ENCODE assay signal across 23 cellular contexts in the genomic region with DNA sequence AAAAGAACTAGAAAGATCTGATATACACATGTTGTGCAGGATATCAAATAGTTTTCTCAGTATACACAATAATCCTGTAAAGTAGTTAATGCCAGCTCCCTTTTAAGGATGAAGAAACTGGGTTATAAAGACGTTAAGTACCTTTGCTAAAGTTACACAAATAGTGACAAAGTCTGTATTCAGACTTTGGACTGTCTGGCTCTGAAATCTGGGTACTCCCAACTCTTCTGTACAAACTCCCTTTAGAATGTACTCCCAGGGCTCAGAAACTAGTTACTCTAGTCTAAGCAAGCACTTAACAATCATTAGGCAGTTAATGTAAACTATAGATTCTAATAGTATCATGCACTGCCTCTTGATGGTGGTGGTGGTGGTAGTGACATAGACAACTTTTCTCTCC. TPM values are rescaled to one million over a fixed set of nuclear protein-coding genes. Genes with fewer than 3 reads are reported as not detected.
A peak's percentile ranks its signal among the peaks of the same experiment; 100 is the strongest.
DNase-seq lines count a peak whose midpoint lies in the region; ATAC-seq and TF ChIP-seq lines count a peak whose summit lies in the region.
"Had no signal": no experiment of that assay in that cellular context is flagged by ENCODE, and none has a peak within 500 bp of the region (broad histone marks: within the 10 kb centered on the region; RNA-seq: fewer than 3 reads in every experiment).

No MANE protein-coding gene starts in this region.

- CTCF ChIA-PET in T-cell (lab: Charles Lee): no interaction called here

- no peaks in the 10 kb centered on the region for H3K9me3 ChIP-seq in liver (ENCODE audit: control insufficient read depth in 4 of 4, low read length in 3 of 4)
- H3K9me3 ChIP-seq: BLaER1 treated with 17β-estradiol and CSF1 and Interleukin-3, amounts not matched to agents 10 nM and 100 nM; Caco-2 had no signal

- no peaks in the 10 kb centered on the region for H3K4me1 Mint-ChIP-seq in T-cell
- H3K4me1 Mint-ChIP-seq: B cell had no signal

- no peaks in the 10 kb centered on the region for H3K9me3 Mint-ChIP-seq in T-cell
- H3K9me3 Mint-ChIP-seq: CD4-positive, alpha-beta T cell; CD8-positive, alpha-beta T cell had no signal

- H3K4me3 ChIP-seq in liver (ENCODE audit: low read depth in 1 of 3, low read length in 3 of 3): no peak overlapping the region
- H3K4me3 ChIP-seq: BLaER1 treated with 17β-estradiol and CSF1 and Interleukin-3, amounts not matched to agents 10 nM and 100 nM; GM12878 had no signal

- H3K36me3 Mint-ChIP-seq in T-cell: peaks cover 8% of the 10 kb centered on the region

- H3K27ac Mint-ChIP-seq in T-cell: no peak overlapping the region
- H3K27ac Mint-ChIP-seq: B cell; CD4-positive, alpha-beta T cell; CD8-positive, alpha-beta T cell had no signal

- H3K36me3 ChIP-seq in liver (ENCODE audit: control insufficient read depth in 4 of 4, insufficient read depth in 3 of 4, low read depth in 1 of 4, low read length in 3 of 4): no peaks in the 10 kb centered on the region
- H3K36me3 ChIP-seq: BLaER1 treated with 17β-estradiol and CSF1 and Interleukin-3, amounts not matched to agents 10 nM and 100 nM had no signal

- no peak for TF ChIP-seq RAD21 in liver (IDR thresholded peaks at IDR 0.05)

- no peak overlapping the region for H3K4me3 Mint-ChIP-seq in T-cell
- H3K4me3 Mint-ChIP-seq: B cell; CD4-positive, alpha-beta T cell; CD8-positive, alpha-beta T cell had no signal

- no peak for TF ChIP-seq CTCF in liver (IDR thresholded peaks at IDR 0.05; ENCODE audit: low read depth, low read length, missing input control)

- POLR2A ChIA-PET in T-cell (lab: Charles Lee): interaction anchor here in 1 of 2 donors (0.5 to 0.6 kb wide), 2 partner anchors 33 to 41 kb away, joined by 4 to 7 read pairs; no protein-coding TSS in a partner anchor

- H3K9ac ChIP-seq in liver (ENCODE audit: low read depth in 1 of 2, low read length in 2 of 2): no peak overlapping the region
- H3K9ac ChIP-seq: BLaER1 treated with 17β-estradiol and CSF1 and Interleukin-3, amounts not matched to agents 10 nM and 100 nM had no signal

- H3K27me3 Mint-ChIP-seq in T-cell: peaks cover 0 to 4% of the 10 kb centered on the region in 2 donors
- H3K27me3 Mint-ChIP-seq: B cell; CD4-positive, alpha-beta T cell had no signal

- peak overlapping the region; percentile 26 for H3K27ac ChIP-seq in epithelial cell of prostate
- no peak overlapping the region for H3K27ac ChIP-seq in liver (ENCODE audit: low read depth in 1 of 2, low read length in 2 of 2)
- H3K27ac ChIP-seq: BLaER1 treated with 17β-estradiol and CSF1 and Interleukin-3, amounts not matched to agents 10 nM and 100 nM; C4-2B had no signal

- peaks cover 0 to 2% (median 0%) of the 10 kb centered on the region in 4 donors for H3K27me3 ChIP-seq in liver (ENCODE audit: control insufficient read depth in 4 of 4, insufficient read depth in 4 of 4, low read length in 3 of 4)
- H3K27me3 ChIP-seq: BLaER1 treated with 17β-estradiol and CSF1 and Interleukin-3, amounts not matched to agents 10 nM and 100 nM had no signal

- WGBS in liver: 29% methylated on average over 1 of the region's 1 CpG

- DNase-seq in epithelial cell of prostate (ENCODE audit: low read depth, low spot score): no peak
- no peak for DNase-seq in left lobe of liver (ENCODE audit: low spot score)
- DNase-seq in T-cell: no peak
- no peak for DNase-seq in activated CD4-positive, alpha-beta T cell treated with anti-CD3 and anti-CD28 coated beads for 4 hours
- DNase-seq in activated CD4-positive, alpha-beta T cell treated with anti-CD3 and anti-CD28 coated beads for 48 hours: no peak
- DNase-seq: 8988T; AML-193; Caco-2; Calu3; CD4-positive, alpha-beta T cell; CD8-positive, alpha-beta T cell; DMS153; DMS53; DMS79; DND-41; EL; GDM1 had no signal

- H3K4me1 ChIP-seq in liver (ENCODE audit: control insufficient read depth in 4 of 4, insufficient read depth in 4 of 4, low read length in 3 of 4): no peaks in the 10 kb centered on the region
- H3K4me1 ChIP-seq: BLaER1 treated with 17β-estradiol and CSF1 and Interleukin-3, amounts not matched to agents 10 nM and 100 nM; Caco-2 had no signal

- ATAC-seq in left lobe of liver (peak; percentile 79), T-cell (replicated peaks in 1 of 4) (no peak), GM19023 (IDR thresholded peaks at IDR 0.05; ENCODE audit: unreplicated experiment) (no peak)
- ATAC-seq: CD8-positive, alpha-beta T cell; GM12878 had no signal

TF ChIP-seq in liver, 16 proteins besides CTCF, POLR2A, EP300 and RAD21:
- no peak for TF ChIP-seq MAX (IDR thresholded peaks at IDR 0.05)
- TF ChIP-seq, protein P1, sequence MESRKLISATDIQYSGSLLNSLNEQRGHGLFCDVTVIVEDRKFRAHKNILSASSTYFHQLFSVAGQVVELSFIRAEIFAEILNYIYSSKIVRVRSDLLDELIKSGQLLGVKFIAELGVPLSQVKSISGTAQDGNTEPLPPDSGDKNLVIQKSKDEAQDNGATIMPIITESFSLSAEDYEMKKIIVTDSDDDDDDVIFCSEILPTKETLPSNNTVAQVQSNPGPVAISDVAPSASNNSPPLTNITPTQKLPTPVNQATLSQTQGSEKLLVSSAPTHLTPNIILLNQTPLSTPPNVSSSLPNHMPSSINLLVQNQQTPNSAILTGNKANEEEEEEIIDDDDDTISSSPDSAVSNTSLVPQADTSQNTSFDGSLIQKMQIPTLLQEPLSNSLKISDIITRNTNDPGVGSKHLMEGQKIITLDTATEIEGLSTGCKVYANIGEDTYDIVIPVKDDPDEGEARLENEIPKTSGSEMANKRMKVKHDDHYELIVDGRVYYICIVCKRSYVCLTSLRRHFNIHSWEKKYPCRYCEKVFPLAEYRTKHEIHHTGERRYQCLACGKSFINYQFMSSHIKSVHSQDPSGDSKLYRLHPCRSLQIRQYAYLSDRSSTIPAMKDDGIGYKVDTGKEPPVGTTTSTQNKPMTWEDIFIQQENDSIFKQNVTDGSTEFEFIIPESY (IDR thresholded peaks at IDR 0.05): no peak
- no peak for TF ChIP-seq JUND (IDR thresholded peaks at IDR 0.05)
- TF ChIP-seq GABPA (IDR thresholded peaks at IDR 0.05 in 1 of 2, conservative IDR thresholded peaks at IDR 0.05 in 1 of 2): no peak
- no peak for TF ChIP-seq EGR1 (IDR thresholded peaks at IDR 0.05; ENCODE audit: low read depth in 2 of 2)
- no peak for TF ChIP-seq FOXA2 (IDR thresholded peaks at IDR 0.05)
- TF ChIP-seq, protein P2, sequence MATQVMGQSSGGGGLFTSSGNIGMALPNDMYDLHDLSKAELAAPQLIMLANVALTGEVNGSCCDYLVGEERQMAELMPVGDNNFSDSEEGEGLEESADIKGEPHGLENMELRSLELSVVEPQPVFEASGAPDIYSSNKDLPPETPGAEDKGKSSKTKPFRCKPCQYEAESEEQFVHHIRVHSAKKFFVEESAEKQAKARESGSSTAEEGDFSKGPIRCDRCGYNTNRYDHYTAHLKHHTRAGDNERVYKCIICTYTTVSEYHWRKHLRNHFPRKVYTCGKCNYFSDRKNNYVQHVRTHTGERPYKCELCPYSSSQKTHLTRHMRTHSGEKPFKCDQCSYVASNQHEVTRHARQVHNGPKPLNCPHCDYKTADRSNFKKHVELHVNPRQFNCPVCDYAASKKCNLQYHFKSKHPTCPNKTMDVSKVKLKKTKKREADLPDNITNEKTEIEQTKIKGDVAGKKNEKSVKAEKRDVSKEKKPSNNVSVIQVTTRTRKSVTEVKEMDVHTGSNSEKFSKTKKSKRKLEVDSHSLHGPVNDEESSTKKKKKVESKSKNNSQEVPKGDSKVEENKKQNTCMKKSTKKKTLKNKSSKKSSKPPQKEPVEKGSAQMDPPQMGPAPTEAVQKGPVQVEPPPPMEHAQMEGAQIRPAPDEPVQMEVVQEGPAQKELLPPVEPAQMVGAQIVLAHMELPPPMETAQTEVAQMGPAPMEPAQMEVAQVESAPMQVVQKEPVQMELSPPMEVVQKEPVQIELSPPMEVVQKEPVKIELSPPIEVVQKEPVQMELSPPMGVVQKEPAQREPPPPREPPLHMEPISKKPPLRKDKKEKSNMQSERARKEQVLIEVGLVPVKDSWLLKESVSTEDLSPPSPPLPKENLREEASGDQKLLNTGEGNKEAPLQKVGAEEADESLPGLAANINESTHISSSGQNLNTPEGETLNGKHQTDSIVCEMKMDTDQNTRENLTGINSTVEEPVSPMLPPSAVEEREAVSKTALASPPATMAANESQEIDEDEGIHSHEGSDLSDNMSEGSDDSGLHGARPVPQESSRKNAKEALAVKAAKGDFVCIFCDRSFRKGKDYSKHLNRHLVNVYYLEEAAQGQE (IDR thresholded peaks at IDR 0.05): no peak
- TF ChIP-seq RXRA (IDR thresholded peaks at IDR 0.05): no peak
- TF ChIP-seq, protein P3, sequence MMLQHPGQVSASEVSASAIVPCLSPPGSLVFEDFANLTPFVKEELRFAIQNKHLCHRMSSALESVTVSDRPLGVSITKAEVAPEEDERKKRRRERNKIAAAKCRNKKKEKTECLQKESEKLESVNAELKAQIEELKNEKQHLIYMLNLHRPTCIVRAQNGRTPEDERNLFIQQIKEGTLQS (IDR thresholded peaks at IDR 0.05): no peak
- no peak for TF ChIP-seq NR2F2 (IDR thresholded peaks at IDR 0.05)
- TF ChIP-seq HNF4A (conservative IDR thresholded peaks at IDR 0.05): peak; percentile 34 to 57
- TF ChIP-seq FOXA1 (IDR thresholded peaks at IDR 0.05): no peak
- no peak for TF ChIP-seq TAF1 (conservative IDR thresholded peaks at IDR 0.05)
- no peak for TF ChIP-seq HNF4G (IDR thresholded peaks at IDR 0.05)
- no peak for TF ChIP-seq YY1 (IDR thresholded peaks at IDR 0.05)
- TF ChIP-seq SP1 (IDR thresholded peaks at IDR 0.05): peak; percentile 31

RNA-seq across cellular contexts. Expression of gene GPRASP3, which starts 7.2 kb away (rescaled TPM):
- total RNA-seq in left lobe of liver (2.4 TPM), liver (1 to 10 TPM; 2.7 to 3.5 TPM), T-cell (1 to 10 TPM; 1.5 to 3.1 (median 2.7) TPM)
- 1 to 10 TPM in 1 of 2 donors, under 1 TPM in 1; 0.47 to 1.1 TPM for polyA plus RNA-seq in liver

RNA-seq across cellular contexts. Expression of gene GPRASP2, which starts 15.5 kb away (rescaled TPM):
- 5.5 TPM for total RNA-seq in left lobe of liver
- total RNA-seq in liver: 10 to 100 TPM in 1 of 2 donors, 1 to 10 TPM in 1; 5.9 to 10.2 TPM
- 1 to 10 TPM; 1.8 to 4.8 TPM for polyA plus RNA-seq in liver
- 1 to 10 TPM; 1.3 to 3.1 (median 1.4) TPM for total RNA-seq in T-cell
